In genomic region chr4:94528792-94529451, GRCh38 we compare ENCODE assay signal across 13 cellular contexts.
"Had no signal": no experiment of that assay in that cellular context is flagged by ENCODE, and none has a peak within 500 bp of the region (broad histone marks: within the 10 kb centered on the region; RNA-seq: fewer than 3 reads in every experiment).

No MANE protein-coding gene starts in this region.

- ATAC-seq: mucosa of descending colon; naive thymus-derived CD8-positive, alpha-beta T cell had no signal

- H3K4me1 ChIP-seq: prostate gland had no signal

- H3K27me3 Mint-ChIP-seq: activated CD4-positive, alpha-beta memory T cell treated with anti-CD3 and anti-CD28 coated beads, Interleukin-2, amount 10 ng/mL, durations not matched to agents 7 days and 5 days; naive thymus-derived CD8-positive, alpha-beta T cell had no signal

- H3K4me3 Mint-ChIP-seq: activated CD4-positive, alpha-beta memory T cell treated with anti-CD3 and anti-CD28 coated beads, Interleukin-2, amount 10 ng/mL, durations not matched to agents 7 days and 5 days; naive thymus-derived CD8-positive, alpha-beta T cell; T-helper 2 cell treated with Interferon-gamma antibody and Interleukin-4, amounts not matched to agents 5 μg/mL and 100 μg/mL, for 36 hours had no signal

- DNase-seq: activated CD4-positive, alpha-beta memory T cell treated with anti-CD3 and anti-CD28 coated beads, Interleukin-2, amount 10 ng/mL, durations not matched to agents 7 days and 5 days; activated CD8-positive, alpha-beta memory T cell treated with anti-CD3 and anti-CD28 coated beads, Interleukin-2, amount 50 U/mL, for 48 hours; caudate nucleus; effector memory CD4-positive, alpha-beta T cell; erythroblast; mucosa of descending colon; naive thymus-derived CD8-positive, alpha-beta T cell; stimulated activated CD4-positive, alpha-beta T cell treated with anti-CD3 and anti-CD28 coated beads, Interleukin-4, amount 100 ng/mL, for 24 hours; stomach; SW 1271 had no signal

- H3K27ac Mint-ChIP-seq: activated CD4-positive, alpha-beta memory T cell treated with anti-CD3 and anti-CD28 coated beads, Interleukin-2, amount 10 ng/mL, durations not matched to agents 7 days and 5 days; naive thymus-derived CD8-positive, alpha-beta T cell; T-helper 2 cell treated with Interferon-gamma antibody and Interleukin-4, amounts not matched to agents 5 μg/mL and 100 μg/mL, for 36 hours had no signal

- FAIRE-seq: astrocyte had no signal

- H3K4me3 ChIP-seq: mucosa of descending colon, prostate gland, stomach had no signal

- H3K27ac ChIP-seq: stomach had no signal

- H3K9me3 ChIP-seq: mucosa of descending colon, prostate gland, stomach had no signal

- H3K36me3 ChIP-seq: prostate gland had no signal

- H3K9me3 Mint-ChIP-seq: activated CD4-positive, alpha-beta memory T cell treated with anti-CD3 and anti-CD28 coated beads, Interleukin-2, amount 10 ng/mL, durations not matched to agents 7 days and 5 days; naive thymus-derived CD8-positive, alpha-beta T cell; T-helper 2 cell treated with Interferon-gamma antibody and Interleukin-4, amounts not matched to agents 5 μg/mL and 100 μg/mL, for 36 hours had no signal

- H3K27me3 ChIP-seq: stomach had no signal
